In the genomic region with DNA sequence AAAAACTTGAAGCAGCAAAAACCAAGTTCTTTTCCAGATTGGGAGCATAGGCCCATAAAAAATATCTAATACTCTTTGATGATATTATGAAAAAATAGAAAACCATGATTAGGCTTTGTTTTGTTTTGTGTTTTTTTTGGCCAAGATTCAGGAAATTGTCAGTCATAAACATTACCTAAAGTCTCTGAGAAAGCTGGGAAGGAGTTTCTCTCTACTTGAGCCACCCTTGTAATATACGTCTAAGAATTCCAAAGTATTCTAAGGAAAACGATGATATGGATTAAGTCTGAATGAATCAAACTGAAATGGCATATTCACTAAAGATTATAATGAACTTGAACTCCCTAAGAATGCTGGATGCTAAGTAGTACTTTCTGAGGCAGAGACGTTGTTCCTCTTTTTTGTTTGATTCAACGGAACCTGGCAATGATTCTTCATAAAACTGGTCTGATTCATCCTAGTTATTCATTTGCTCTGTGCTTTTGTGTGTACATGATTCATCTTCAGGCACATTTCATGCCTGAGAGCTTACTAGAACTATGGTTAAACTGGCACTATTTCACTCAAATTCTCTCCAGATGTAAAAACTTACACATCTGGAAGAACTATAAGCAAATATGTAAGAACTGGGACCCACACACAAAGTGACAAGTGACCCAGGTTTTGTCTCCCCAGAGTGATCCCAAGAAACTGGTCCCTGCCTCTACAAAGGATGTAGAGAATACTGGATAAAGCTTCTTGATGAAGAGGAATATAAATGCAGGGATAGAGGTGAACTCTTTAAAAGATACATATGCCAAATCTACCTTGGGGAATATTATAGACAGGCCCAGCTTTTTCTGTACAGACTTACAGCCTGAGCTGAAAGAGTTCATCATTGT, we compare ENCODE assay signal across 10 cellular contexts.
DNase-seq lines count a peak whose midpoint lies in the region; ATAC-seq and TF ChIP-seq lines count a peak whose summit lies in the region.
"Had no signal": no experiment of that assay in that cellular context is flagged by ENCODE, and none has a peak within 500 bp of the region (broad histone marks: within the 10 kb centered on the region; RNA-seq: fewer than 3 reads in every experiment).

No MANE protein-coding gene starts in this region.

- intact Hi-C loops in mucosa of descending colon (cut with DNase I, micrococcal nuclease), result no loop called here

- peak overlapping the region; percentile 43 for H3K27ac ChIP-seq in CD4-positive, CD25-positive, alpha-beta regulatory T cell (ENCODE audit: insufficient read depth, low read length, poor library complexity, severe bottlenecking)
- H3K27ac ChIP-seq: neural progenitor cell had no signal

- no peak overlapping the region for H3K4me3 ChIP-seq in CD4-positive, CD25-positive, alpha-beta regulatory T cell (ENCODE audit: low read depth, low read length)
- no peak overlapping the region for H3K4me3 ChIP-seq in mucosa of descending colon
- H3K4me3 ChIP-seq: neural progenitor cell had no signal

- ATAC-seq in CD4-positive, CD25-positive, alpha-beta regulatory T cell (ENCODE audit: low read depth in 2 of 2), result peak in 1 of 2 donors; percentile 15
- peak; percentile 70 for ATAC-seq in HG03354 (IDR thresholded peaks at IDR 0.05; ENCODE audit: poor library complexity, severe bottlenecking, unreplicated experiment)
- ATAC-seq in activated naive CD8-positive, alpha-beta T cell treated with anti-CD3 and anti-CD28 coated beads, Interleukin-2, amount 50 U/mL, for 24 hours, result peak; percentile 54
- ATAC-seq in mucosa of descending colon, result peak; percentile 60
- no peak for ATAC-seq in HG02970 (IDR thresholded peaks at IDR 0.05; ENCODE audit: low FRiP score, unreplicated experiment)

- no peak for DNase-seq in CD4-positive, CD25-positive, alpha-beta regulatory T cell
- no peak for DNase-seq in activated naive CD8-positive, alpha-beta T cell treated with anti-CD3 and anti-CD28 coated beads, Interleukin-2, amount 50 U/mL, for 24 hours
- no peak for DNase-seq in mucosa of descending colon
- no peak for DNase-seq in 8988T
- DNase-seq in stimulated activated CD4-positive, alpha-beta T cell treated with anti-CD3 and anti-CD28 coated beads, Interleukin-4, amount 100 ng/mL, for 1 hour, result no peak
- DNase-seq in NCI-H1105 (lab: John Stamatoyannopoulos, UW), result no peak
- DNase-seq: T-helper 1 cell had no signal

- H3K27ac Mint-ChIP-seq in CD4-positive, CD25-positive, alpha-beta regulatory T cell, result peak overlapping the region; percentile 44 to 64 (median 62)
- peak overlapping the region; percentile 59 for H3K27ac Mint-ChIP-seq in activated naive CD8-positive, alpha-beta T cell treated with anti-CD3 and anti-CD28 coated beads, Interleukin-2, amount 50 U/mL, for 24 hours
- H3K27ac Mint-ChIP-seq: neural progenitor cell had no signal

- H3K4me1 Mint-ChIP-seq in CD4-positive, CD25-positive, alpha-beta regulatory T cell, result peaks cover 34 to 45% (median 40%) of the 10 kb centered on the region in 4 donors
- H3K4me1 Mint-ChIP-seq in activated naive CD8-positive, alpha-beta T cell treated with anti-CD3 and anti-CD28 coated beads, Interleukin-2, amount 50 U/mL, for 24 hours, result peaks cover 56% of the 10 kb centered on the region
- H3K4me1 Mint-ChIP-seq: neural progenitor cell had no signal

- no peaks in the 10 kb centered on the region for H3K27me3 Mint-ChIP-seq in CD4-positive, CD25-positive, alpha-beta regulatory T cell
- H3K27me3 Mint-ChIP-seq in activated naive CD8-positive, alpha-beta T cell treated with anti-CD3 and anti-CD28 coated beads, Interleukin-2, amount 50 U/mL, for 24 hours, result no peaks in the 10 kb centered on the region

- no peaks in the 10 kb centered on the region for H3K9me3 ChIP-seq in CD4-positive, CD25-positive, alpha-beta regulatory T cell (ENCODE audit: control insufficient read depth in 2 of 2, low read length in 2 of 2)
- no peaks in the 10 kb centered on the region for H3K9me3 ChIP-seq in mucosa of descending colon

- peak overlapping the region in 1 of 4 donors; percentile 11 for H3K4me3 Mint-ChIP-seq in CD4-positive, CD25-positive, alpha-beta regulatory T cell
- H3K4me3 Mint-ChIP-seq in activated naive CD8-positive, alpha-beta T cell treated with anti-CD3 and anti-CD28 coated beads, Interleukin-2, amount 50 U/mL, for 24 hours, result no peak overlapping the region
- H3K4me3 Mint-ChIP-seq: neural progenitor cell had no signal

- peaks cover 73% of the 10 kb centered on the region for H3K36me3 Mint-ChIP-seq in CD4-positive, CD25-positive, alpha-beta regulatory T cell
- peaks cover 89% of the 10 kb centered on the region for H3K36me3 Mint-ChIP-seq in activated naive CD8-positive, alpha-beta T cell treated with anti-CD3 and anti-CD28 coated beads, Interleukin-2, amount 50 U/mL, for 24 hours (ENCODE audit: low read depth)
- H3K36me3 Mint-ChIP-seq: neural progenitor cell had no signal

- H3K36me3 ChIP-seq in CD4-positive, CD25-positive, alpha-beta regulatory T cell (ENCODE audit: control insufficient read depth, insufficient read depth, low read length), result peaks cover 87% of the 10 kb centered on the region
- no peaks in the 10 kb centered on the region for H3K36me3 ChIP-seq in mucosa of descending colon (ENCODE audit: low read depth)
- H3K36me3 ChIP-seq: neural progenitor cell had no signal

- peaks cover 11% of the 10 kb centered on the region for H3K4me1 ChIP-seq in CD4-positive, CD25-positive, alpha-beta regulatory T cell (ENCODE audit: control insufficient read depth, insufficient read depth, low read length, poor library complexity, severe bottlenecking)
- H3K4me1 ChIP-seq in mucosa of descending colon (ENCODE audit: low read depth), result no peaks in the 10 kb centered on the region
- H3K4me1 ChIP-seq: neural progenitor cell had no signal

- no peak for TF ChIP-seq CTCF in mucosa of descending colon (IDR thresholded peaks at IDR 0.05)

- no peaks in the 10 kb centered on the region for H3K27me3 ChIP-seq in CD4-positive, CD25-positive, alpha-beta regulatory T cell (ENCODE audit: control insufficient read depth, insufficient read depth, low read length)
- H3K27me3 ChIP-seq: neural progenitor cell had no signal

- H3K9me3 Mint-ChIP-seq in CD4-positive, CD25-positive, alpha-beta regulatory T cell, result no peaks in the 10 kb centered on the region
- H3K9me3 Mint-ChIP-seq in activated naive CD8-positive, alpha-beta T cell treated with anti-CD3 and anti-CD28 coated beads, Interleukin-2, amount 50 U/mL, for 24 hours, result no peaks in the 10 kb centered on the region
- H3K9me3 Mint-ChIP-seq: neural progenitor cell had no signal
